In the genomic region with DNA sequence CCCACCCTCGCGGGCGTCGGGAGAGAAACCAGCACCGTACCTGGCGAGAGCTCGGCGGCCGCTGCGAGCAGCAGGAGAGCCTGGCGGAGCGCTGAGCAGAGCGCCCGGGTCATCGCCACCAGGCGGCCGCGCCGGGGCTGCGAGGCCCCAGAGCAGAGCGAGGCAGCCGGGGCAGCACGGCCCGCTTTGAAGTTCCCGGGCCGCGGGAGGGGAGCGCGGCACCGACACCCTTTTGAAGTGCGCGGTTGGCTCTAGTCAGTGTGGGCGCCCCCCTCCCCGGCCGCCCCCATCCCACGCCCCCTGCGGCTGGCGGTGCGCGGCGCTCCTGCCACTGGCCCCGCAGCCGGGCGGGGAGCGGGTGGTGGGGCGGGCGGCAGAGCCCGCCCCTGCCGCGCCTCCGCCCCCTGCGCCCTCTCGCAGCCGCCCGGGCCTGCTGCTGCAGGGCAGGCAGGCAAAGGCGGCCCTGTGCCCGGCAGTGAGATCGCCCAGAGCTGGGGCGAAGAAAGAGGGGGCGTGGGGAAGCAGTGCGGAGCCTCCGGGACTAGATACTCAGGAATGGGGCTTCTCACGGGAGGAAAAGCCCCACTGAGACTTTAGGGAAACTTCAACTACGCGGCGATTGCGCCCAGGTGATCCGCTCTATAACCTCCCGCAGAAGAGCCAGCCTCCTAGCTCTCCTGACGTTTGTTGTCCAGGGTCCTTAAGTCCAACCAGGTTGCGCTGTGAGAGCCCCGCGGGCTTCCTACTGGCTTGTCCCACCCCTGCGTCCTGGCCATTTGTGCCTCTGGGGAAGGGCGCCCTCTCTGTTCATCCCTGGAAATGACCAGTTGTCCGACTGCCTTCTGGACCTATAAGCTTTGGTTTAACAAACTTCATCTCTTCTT, we compare ENCODE assay signal across 8 cellular contexts. TPM values are rescaled to one million over a fixed set of nuclear protein-coding genes. Genes with fewer than 3 reads are reported as not detected.
A peak's percentile ranks its signal among the peaks of the same experiment; 100 is the strongest.
DNase-seq lines count a peak whose midpoint lies in the region; ATAC-seq and TF ChIP-seq lines count a peak whose summit lies in the region.

Gene ACVR1C, minus strand, starts transcription at position 333 of the 884 bp plus-strand sequence. Its CDS starts 220 bp downstream, at position 113.

- no peaks in the 10 kb centered on the region for H3K36me3 ChIP-seq in esophagus (ENCODE audit: control insufficient read depth in 2 of 2, insufficient read depth in 2 of 2, low read length in 1 of 2)
- no peaks in the 10 kb centered on the region for H3K36me3 ChIP-seq in mucosa of rectum (ENCODE audit: control insufficient read depth in 2 of 2, insufficient read depth in 2 of 2, low read length in 2 of 2)

- peak; percentile 56 to 71 for DNase-seq in NOMO-1 (lab: John Stamatoyannopoulos, UW; ENCODE audit: unreplicated experiment in 2 of 2)
- DNase-seq in activated T-cell treated with anti-CD3 and anti-CD28 coated beads, Interleukin-2, amount 50 U/mL, for 24 hours: peak; percentile 79
- DNase-seq in stimulated activated CD8-positive, alpha-beta memory T cell treated with anti-CD3 and anti-CD28 coated beads, Interleukin-7, amount 100 ng/mL, for 1 hour (ENCODE audit: low read depth in 2 of 2): peak; percentile 20 to 29

- peaks cover 40% of the 10 kb centered on the region for H3K4me1 Mint-ChIP-seq in activated T-cell treated with anti-CD3 and anti-CD28 coated beads, Interleukin-2, amount 50 U/mL, for 24 hours (ENCODE audit: low read depth)

- H3K4me1 ChIP-seq in esophagus (ENCODE audit: control insufficient read depth in 2 of 2, insufficient read depth in 2 of 2, low read length in 1 of 2) (no peaks in the 10 kb centered on the region), mucosa of rectum (ENCODE audit: control insufficient read depth in 2 of 2, insufficient read depth in 2 of 2, low read length in 2 of 2) (peaks cover 3 to 6% of the 10 kb centered on the region in 2 donors)

- peak within 1 kb of the TSS; percentile 73 for H3K27ac Mint-ChIP-seq in activated T-cell treated with anti-CD3 and anti-CD28 coated beads, Interleukin-2, amount 50 U/mL, for 24 hours

- H3K9ac ChIP-seq in mucosa of rectum (ENCODE audit: low read depth in 1 of 2, low read length in 2 of 2): peak within 1 kb of the TSS; percentile 62 to 85

- H3K9me3 Mint-ChIP-seq in activated T-cell treated with anti-CD3 and anti-CD28 coated beads, Interleukin-2, amount 50 U/mL, for 24 hours: no peaks in the 10 kb centered on the region

- H3K9me3 ChIP-seq in esophagus (ENCODE audit: control insufficient read depth in 2 of 2, insufficient read depth in 1 of 2, low read depth in 1 of 2, low read length in 1 of 2): no peaks in the 10 kb centered on the region
- H3K9me3 ChIP-seq in mucosa of rectum (ENCODE audit: control insufficient read depth in 2 of 2, low read length in 2 of 2): no peaks in the 10 kb centered on the region

- H3K27me3 ChIP-seq in esophagus (ENCODE audit: control insufficient read depth in 1 of 2, insufficient read depth in 2 of 2, low read length in 2 of 2) (peaks cover 0 to 2% of the 10 kb centered on the region in 2 donors), mucosa of rectum (ENCODE audit: control insufficient read depth in 2 of 2, insufficient read depth in 2 of 2, low read length in 2 of 2) (peaks cover 0 to 4% of the 10 kb centered on the region in 2 donors)

- peak within 1 kb of the TSS; percentile 82 for H3K4me3 Mint-ChIP-seq in activated T-cell treated with anti-CD3 and anti-CD28 coated beads, Interleukin-2, amount 50 U/mL, for 24 hours

- TF ChIP-seq CTCF in C4-2B (conservative IDR thresholded peaks at IDR 0.05): peak; percentile 62

- H3K27ac ChIP-seq in C4-2B (no peak within 1 kb of the TSS), esophagus (ENCODE audit: low read depth in 2 of 2, low read length in 1 of 2) (no peak within 1 kb of the TSS), mucosa of rectum (ENCODE audit: low read depth in 2 of 2, low read length in 2 of 2) (peak within 1 kb of the TSS; percentile 86)

- H3K36me3 Mint-ChIP-seq in activated T-cell treated with anti-CD3 and anti-CD28 coated beads, Interleukin-2, amount 50 U/mL, for 24 hours (ENCODE audit: low read depth): no peaks in the 10 kb centered on the region

- peaks cover 5% of the 10 kb centered on the region for H3K27me3 Mint-ChIP-seq in activated T-cell treated with anti-CD3 and anti-CD28 coated beads, Interleukin-2, amount 50 U/mL, for 24 hours

- ATAC-seq in GM19328 (IDR thresholded peaks at IDR 0.05; ENCODE audit: unreplicated experiment) (peak; percentile 86), HG03457 (IDR thresholded peaks at IDR 0.05; ENCODE audit: unreplicated experiment) (peak; percentile 79)

- WGBS in esophagus, 2 donors: 1 to 2% methylated on average over 52 to 76 of the region's 76 CpGs

- H3K4me3 ChIP-seq in esophagus (ENCODE audit: low read depth in 1 of 2, low read length in 2 of 2) (peak within 1 kb of the TSS; percentile 49 to 60), mucosa of rectum (ENCODE audit: low read length in 2 of 2) (peak within 1 kb of the TSS; percentile 82)

RNA-seq across cellular contexts. Expression of gene ACVR1C, which starts in this region (rescaled TPM):
- under 1 TPM; 0.06 TPM for polyA plus RNA-seq in esophagus

Comparison
In these comparisons a context has a peak if more than half of its experiments do, and no peak if none do; other contexts are left out.
1. H3K27ac ChIP-seq: peak in mucosa of rectum (2 of 2); none in C4-2B (single experiment) and esophagus (0 of 2).
2. DNase-seq: peak in every context shown above with its lines; median percentile 79 in activated T-cell treated with anti-CD3 and anti-CD28 coated beads, Interleukin-2, amount 50 U/mL, for 24 hours; 64 in NOMO-1; 24 in stimulated activated CD8-positive, alpha-beta memory T cell treated with anti-CD3 and anti-CD28 coated beads, Interleukin-7, amount 100 ng/mL, for 1 hour.